In the genomic region with DNA sequence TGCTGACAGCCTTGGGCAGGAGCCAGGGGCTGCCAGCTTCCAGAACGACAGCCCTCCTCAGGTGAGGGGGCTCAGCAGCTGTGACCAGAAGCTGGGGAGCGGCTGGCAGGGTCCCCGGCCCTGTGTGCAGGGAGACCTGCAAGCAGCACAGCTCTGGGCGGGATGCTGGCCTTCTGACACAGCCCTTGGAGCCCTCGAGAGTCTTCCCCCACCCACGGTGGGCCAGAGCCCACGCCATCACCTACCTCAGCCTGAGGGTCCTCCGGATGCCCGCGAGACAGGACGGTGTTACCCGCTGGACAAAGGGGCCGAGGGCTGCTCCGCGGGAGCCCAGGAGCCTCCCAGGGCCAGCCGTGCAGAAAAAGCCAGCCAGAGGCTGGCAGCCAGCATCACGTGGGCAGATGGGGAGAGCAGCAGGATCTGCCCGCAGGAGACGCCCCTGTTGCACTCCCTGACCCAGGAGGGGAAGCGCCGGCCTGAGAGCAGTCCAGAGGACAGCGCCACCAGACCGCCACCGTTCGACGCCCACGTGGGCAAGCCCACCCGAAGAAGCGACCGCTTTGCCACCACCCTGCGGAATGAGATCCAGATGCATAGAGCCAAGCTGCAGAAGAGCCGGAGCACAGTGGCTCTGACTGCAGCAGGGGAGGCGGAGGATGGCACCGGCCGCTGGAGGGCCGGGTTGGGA, we compare ENCODE assay signal across 25 cellular contexts.
"Had no signal": no experiment of that assay in that cellular context is flagged by ENCODE, and none has a peak within 500 bp of the region (broad histone marks: within the 10 kb centered on the region; RNA-seq: fewer than 3 reads in every experiment).

No MANE protein-coding gene starts in this region.

- H3K27ac Mint-ChIP-seq: dendritic cell treated with granulocyte-macrophage colony-stimulating factor and Interleukin-4, amounts not matched to agents 40 ng/mL and 50 ng/mL, for 4 days; effector memory CD8-positive, alpha-beta T cell; endodermal cell had no signal

- DNase-seq: colonic mucosa; cortex of kidney; dermis blood vessel endothelial cell; dorsolateral prefrontal cortex; effector CD4-positive, alpha-beta T cell; effector CD8-positive, alpha-beta T cell; effector memory CD4-positive, alpha-beta T cell; effector memory CD8-positive, alpha-beta T cell; endodermal cell; erythroblast; esophagus squamous epithelium; foreskin fibroblast; foreskin keratinocyte; foreskin melanocyte; gastrocnemius medialis; glutamatergic neuron; head of caudate nucleus; heart left ventricle; heart right ventricle had no signal

- H3K4me1 ChIP-seq: colonic mucosa, esophagus muscularis mucosa, esophagus squamous epithelium, foreskin keratinocyte, gastrocnemius medialis, heart left ventricle, heart right ventricle had no signal

- H3K9me3 ChIP-seq: colonic mucosa, esophagus muscularis mucosa, esophagus squamous epithelium, gastrocnemius medialis, gastroesophageal sphincter, heart left ventricle, heart right ventricle had no signal

- H3K4me1 Mint-ChIP-seq: endodermal cell had no signal

- H3K27me3 ChIP-seq: colonic mucosa, esophagus muscularis mucosa, esophagus squamous epithelium, foreskin keratinocyte, gastrocnemius medialis, gastroesophageal sphincter, heart right ventricle, hepatocyte had no signal

- H3K36me3 ChIP-seq: colonic mucosa, esophagus muscularis mucosa, gastrocnemius medialis, gastroesophageal sphincter, heart left ventricle, heart right ventricle had no signal

- H3K9me3 Mint-ChIP-seq: dendritic cell treated with granulocyte-macrophage colony-stimulating factor and Interleukin-4, amounts not matched to agents 40 ng/mL and 50 ng/mL, for 4 days; effector memory CD8-positive, alpha-beta T cell had no signal

- H3K27ac ChIP-seq: colonic mucosa, coronary artery, dorsolateral prefrontal cortex, epithelial cell of prostate, esophagus muscularis mucosa, esophagus squamous epithelium, foreskin keratinocyte, gastrocnemius medialis, gastroesophageal sphincter, heart left ventricle, heart right ventricle, hepatocyte had no signal

- H3K4me2 ChIP-seq: hepatocyte had no signal

- H3K4me3 Mint-ChIP-seq: dendritic cell treated with granulocyte-macrophage colony-stimulating factor and Interleukin-4, amounts not matched to agents 40 ng/mL and 50 ng/mL, for 4 days; effector memory CD8-positive, alpha-beta T cell; endodermal cell had no signal

- H3K4me3 ChIP-seq: colonic mucosa, coronary artery, dorsolateral prefrontal cortex, esophagus muscularis mucosa, esophagus squamous epithelium, gastrocnemius medialis, gastroesophageal sphincter, heart left ventricle, heart right ventricle, hepatocyte had no signal
